In the genomic region with DNA sequence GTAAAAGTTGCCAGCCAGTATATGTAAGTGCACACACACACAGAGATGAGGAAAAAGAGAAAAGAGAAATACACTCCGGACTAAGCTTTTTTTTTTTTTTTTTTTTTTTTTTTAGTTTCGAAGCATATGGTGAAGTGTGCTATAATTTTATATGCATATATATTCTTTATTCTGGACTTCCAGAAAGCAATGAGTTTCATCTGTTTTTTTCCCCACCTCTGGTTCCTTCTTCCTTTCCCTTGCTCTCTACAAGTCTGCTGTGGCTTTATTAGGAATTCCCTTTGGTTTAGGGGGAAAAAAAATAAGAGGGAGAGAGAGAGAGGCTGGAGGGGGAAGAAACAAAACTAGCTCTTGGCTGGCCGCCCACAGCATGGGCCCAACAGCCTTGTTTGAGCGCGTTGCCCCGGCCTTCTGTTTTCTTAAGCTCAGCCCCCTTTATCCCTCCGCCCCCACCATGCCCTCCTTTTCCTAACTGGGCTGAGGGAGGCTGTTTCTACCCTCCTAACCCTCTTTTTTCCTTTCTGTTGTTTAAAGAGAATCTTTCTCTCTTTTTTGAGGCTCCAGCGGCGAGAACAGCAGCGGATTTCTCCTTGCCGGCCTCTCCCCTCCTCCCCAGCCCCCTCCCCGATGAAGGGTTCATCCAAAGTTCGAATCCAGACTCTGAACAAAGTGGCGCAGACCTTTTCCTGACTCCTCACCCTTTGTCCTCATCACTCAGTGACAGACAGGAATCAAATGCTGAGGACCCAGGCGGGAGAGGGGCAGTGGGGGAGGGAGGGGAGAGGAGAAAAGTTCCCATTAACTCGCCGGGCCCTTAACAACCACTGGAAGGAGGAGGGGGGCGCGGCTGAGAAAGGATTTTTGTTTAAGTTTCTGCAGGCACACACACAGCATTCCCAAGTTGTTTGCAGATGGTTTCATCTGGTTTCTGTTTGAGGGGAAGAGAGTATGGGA, we compare ENCODE assay signal across 1 cellular context.
TF ChIP-seq lines count a peak whose summit lies in the region.

No MANE protein-coding gene starts in this region.

TF ChIP-seq in endothelial cell of umbilical vein, 7 proteins besides CTCF, POLR2A, EP300 and RAD21:
- TF ChIP-seq GATA2 (IDR thresholded peaks at IDR 0.05; ENCODE audit: insufficient read depth, insufficient read length, low read depth, low read length) (no peak), FOS (IDR thresholded peaks at IDR 0.05; ENCODE audit: borderline replicate concordance, insufficient read depth, low read length) (no peak), JUN (IDR thresholded peaks at IDR 0.05; ENCODE audit: borderline replicate concordance, insufficient read depth, insufficient read length, low read depth) (no peak), POLR2AphosphoS5 (IDR thresholded peaks at IDR 0.05; ENCODE audit: insufficient read depth, low read depth, low read length) (no peak), MYC (IDR thresholded peaks at IDR 0.05; ENCODE audit: low read depth, low read length) (no peak)
- TF ChIP-seq, protein P1, sequence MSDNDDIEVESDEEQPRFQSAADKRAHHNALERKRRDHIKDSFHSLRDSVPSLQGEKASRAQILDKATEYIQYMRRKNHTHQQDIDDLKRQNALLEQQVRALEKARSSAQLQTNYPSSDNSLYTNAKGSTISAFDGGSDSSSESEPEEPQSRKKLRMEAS (IDR thresholded peaks at IDR 0.05; ENCODE audit: insufficient read depth, insufficient read length) = no peak
